11 cellular contexts compared by ENCODE assay signal in genomic region chr16:81634380-81635121, GRCh38.
DNase-seq lines count a peak whose midpoint lies in the region; ATAC-seq and TF ChIP-seq lines count a peak whose summit lies in the region.
"Had no signal": no experiment of that assay in that cellular context is flagged by ENCODE, and none has a peak within 500 bp of the region (broad histone marks: within the 10 kb centered on the region; RNA-seq: fewer than 3 reads in every experiment).

No MANE protein-coding gene starts in this region.

- no peaks in the 10 kb centered on the region for H3K27me3 ChIP-seq in brain microvascular endothelial cell (replicated peaks)
- H3K27me3 ChIP-seq: esophagus muscularis mucosa had no signal

- ATAC-seq in natural killer cell (no peak), HG02763 (IDR thresholded peaks at IDR 0.05; ENCODE audit: unreplicated experiment) (no peak), GM18502 (IDR thresholded peaks at IDR 0.05; ENCODE audit: poor library complexity, unreplicated experiment) (no peak)

- no peaks in the 10 kb centered on the region for H3K36me3 ChIP-seq in brain microvascular endothelial cell (replicated peaks)
- H3K36me3 ChIP-seq: esophagus muscularis mucosa had no signal

- H3K9me3 Mint-ChIP-seq in natural killer cell, result no peaks in the 10 kb centered on the region

- no peaks in the 10 kb centered on the region for H3K36me3 Mint-ChIP-seq in natural killer cell

- peak overlapping the region; percentile 19 for H3K27ac ChIP-seq in brain microvascular endothelial cell
- H3K27ac ChIP-seq: esophagus muscularis mucosa had no signal

- H3K4me3 Mint-ChIP-seq in natural killer cell, result no peak overlapping the region

- TF ChIP-seq CTCF in brain microvascular endothelial cell (IDR thresholded peaks at IDR 0.05; ENCODE audit: low read depth, low read length, missing control alignments) (no peak), natural killer cell (IDR thresholded peaks at IDR 0.05) (no peak)

- in situ Hi-C loops in brain microvascular endothelial cell (cut with HindIII; ENCODE audit: low pct_ligation_motif_present, low sequenced_read_pairs), result no loop called here

- DNase-seq in GDM1 (lab: John Stamatoyannopoulos, UW) (peak; percentile 49), NCI-H524 (lab: John Stamatoyannopoulos, UW) (peak; percentile 46 to 77), brain microvascular endothelial cell (peak; percentile 53), natural killer cell (no peak)
- DNase-seq in stimulated activated CD4-positive, alpha-beta T cell treated with anti-CD3 and anti-CD28 coated beads, Interleukin-4, amount 100 ng/mL, for 1 hour, result no peak
- DNase-seq: activated gamma-delta T cell; GF-D8; stimulated activated CD4-positive, alpha-beta T cell treated with anti-CD3 and anti-CD28 coated beads, Interleukin-4, amount 100 ng/mL, for 4 hours had no signal

- no peaks in the 10 kb centered on the region for H3K27me3 Mint-ChIP-seq in natural killer cell (ENCODE audit: low read depth in 2 of 2)

- peak overlapping the region; percentile 87 to 88 for H3K27ac Mint-ChIP-seq in natural killer cell

- H3K4me1 Mint-ChIP-seq in natural killer cell, result peaks cover 50 to 56% of the 10 kb centered on the region in 2 donors

- H3K4me3 ChIP-seq in brain microvascular endothelial cell (ENCODE audit: low read depth, low read length), result no peak overlapping the region
- H3K4me3 ChIP-seq: esophagus muscularis mucosa had no signal

- intact Hi-C loops in natural killer cell (cut with micrococcal nuclease), result loop anchor here (5.0 to 10.0 kb wide), 2 partner anchors 232 to 240 kb away; no protein-coding TSS in a partner anchor

Comparison
In these comparisons a context has a peak if more than half of its experiments do, and no peak if none do; other contexts are left out.
1. DNase-seq: peak in GDM1 (single experiment), NCI-H524 (2 of 2) and brain microvascular endothelial cell (single experiment); none in natural killer cell (single experiment) and stimulated activated CD4-positive, alpha-beta T cell treated with anti-CD3 and anti-CD28 coated beads, Interleukin-4, amount 100 ng/mL, for 1 hour (single experiment).